Comparison of ENCODE assay signal across 26 cellular contexts in genomic region chr1:230629511-230629910, GRCh38. TPM values are rescaled to one million over a fixed set of nuclear protein-coding genes. Genes with fewer than 3 reads are reported as not detected.
DNase-seq lines count a peak whose midpoint lies in the region; ATAC-seq and TF ChIP-seq lines count a peak whose summit lies in the region.
"Had no signal": no experiment of that assay in that cellular context is flagged by ENCODE, and none has a peak within 500 bp of the region (broad histone marks: within the 10 kb centered on the region; RNA-seq: fewer than 3 reads in every experiment).

No MANE protein-coding gene starts in this region.

- no peak overlapping the region for H3K27ac Mint-ChIP-seq in endothelial cell (ENCODE audit: unreplicated experiment)
- H3K27ac Mint-ChIP-seq: CD4-positive, CD25-positive, alpha-beta regulatory T cell; GM23338; IgD-negative memory B cell had no signal

- TF ChIP-seq CTCF in SK-N-SH (IDR thresholded peaks at IDR 0.05) (no peak), epithelial cell of esophagus (IDR thresholded peaks at IDR 0.05; ENCODE audit: insufficient read depth, low read depth, low read length, missing control alignments) (no peak), endothelial cell (IDR thresholded peaks at IDR 0.05; ENCODE audit: unreplicated experiment) (no peak)

- H3K4me3 ChIP-seq in SK-N-SH (ENCODE audit: low read depth in 2 of 2, low read length in 1 of 2) (no peak overlapping the region), epithelial cell of esophagus (ENCODE audit: low read length) (no peak overlapping the region)
- H3K4me3 ChIP-seq: BLaER1, GM12878, GM23338, HAP-1 had no signal

- H3K9me3 ChIP-seq in SK-N-SH, result no peaks in the 10 kb centered on the region
- H3K9me3 ChIP-seq: BLaER1, HAP-1 had no signal

- no peaks in the 10 kb centered on the region for H3K9me2 ChIP-seq in SK-N-SH

- no peak overlapping the region for H3K27ac ChIP-seq in SK-N-SH (ENCODE audit: low read depth in 2 of 2, low read length in 1 of 2)
- H3K27ac ChIP-seq: BLaER1, KMS-11, RWPE1 had no signal

- POLR2A ChIA-PET in SK-N-SH (lab: Yijun Ruan, JAX), result no interaction called here

- H2AFZ ChIP-seq in SK-N-SH (ENCODE audit: low read depth), result no peak overlapping the region
- H2AFZ ChIP-seq: GM23338 had no signal

- TF ChIP-seq EP300 in SK-N-SH (IDR thresholded peaks at IDR 0.05; ENCODE audit: borderline replicate concordance in 1 of 2, low read depth in 1 of 2, low read length in 1 of 2), result no peak

- peak; percentile 2 for DNase-seq in EL
- DNase-seq in SK-N-SH, result no peak
- peak; percentile 35 for DNase-seq in epithelial cell of esophagus (ENCODE audit: low read depth)
- DNase-seq in kidney glomerular epithelial cell (lab: John Stamatoyannopoulos, UW), result peak; percentile 6
- DNase-seq in NCI-H774 (lab: John Stamatoyannopoulos, UW), result no peak
- no peak for DNase-seq in endothelial cell (ENCODE audit: low spot score)
- DNase-seq in activated CD8-positive, alpha-beta memory T cell treated with anti-CD3 and anti-CD28 coated beads, Interleukin-2, amount 50 U/mL, for 48 hours, result no peak
- DNase-seq: CD4-positive, CD25-positive, alpha-beta regulatory T cell; DMS53; GDM1; MM.1S; NCI-H1417; NCI-H1694; NCI-H2029 treated with DMSO at 0.1 percent for 48 hours; NCI-H446 treated with DMSO at 0.1 percent for 48 hours; NCI-H526; SHP77 treated with DMSO at 0.1 percent for 48 hours had no signal

- CTCF ChIA-PET in SK-N-SH (lab: Yijun Ruan, JAX), result no interaction called here

- H3K4me2 ChIP-seq in SK-N-SH, result no peak overlapping the region
- H3K4me2 ChIP-seq: BLaER1, GM23338, KMS-11 had no signal

- no peaks in the 10 kb centered on the region for H3K27me3 Mint-ChIP-seq in endothelial cell (ENCODE audit: unreplicated experiment)
- H3K27me3 Mint-ChIP-seq: IgD-negative memory B cell had no signal

- no peaks in the 10 kb centered on the region for H3K79me2 ChIP-seq in SK-N-SH (ENCODE audit: insufficient read depth)

- no peak for TF ChIP-seq RAD21 in SK-N-SH (IDR thresholded peaks at IDR 0.05; ENCODE audit: low read length)

- no peaks in the 10 kb centered on the region for H3K4me1 ChIP-seq in SK-N-SH (ENCODE audit: control insufficient read depth in 1 of 2, insufficient read depth in 2 of 2, low read depth in 1 of 2, low read length in 1 of 2)
- H3K4me1 ChIP-seq: BLaER1, HAP-1 had no signal

- H3K4me3 Mint-ChIP-seq in endothelial cell (ENCODE audit: unreplicated experiment), result no peak overlapping the region
- H3K4me3 Mint-ChIP-seq: CD4-positive, CD25-positive, alpha-beta regulatory T cell; GM23338; IgD-negative memory B cell had no signal

- ATAC-seq in HG02678 (IDR thresholded peaks at IDR 0.05; ENCODE audit: unreplicated experiment), result no peak
- ATAC-seq: GM12878, GM23338, Panc1 had no signal

- no peaks in the 10 kb centered on the region for H4K20me1 ChIP-seq in SK-N-SH (ENCODE audit: insufficient read depth)
- H4K20me1 ChIP-seq: BLaER1 had no signal

- H3K36me3 Mint-ChIP-seq in endothelial cell (ENCODE audit: low read depth, unreplicated experiment), result no peaks in the 10 kb centered on the region
- H3K36me3 Mint-ChIP-seq: CD4-positive, CD25-positive, alpha-beta regulatory T cell; IgD-negative memory B cell had no signal

- no peaks in the 10 kb centered on the region for H3K36me3 ChIP-seq in SK-N-SH (replicated peaks in 1 of 2; ENCODE audit: control insufficient read depth in 1 of 2, insufficient read depth in 2 of 2, low read length in 1 of 2)
- H3K36me3 ChIP-seq: BLaER1, HAP-1 had no signal

- peaks cover 5% of the 10 kb centered on the region for H3F3A ChIP-seq in SK-N-SH (replicated peaks; ENCODE audit: insufficient read depth)

- no peak overlapping the region for H3K9ac ChIP-seq in SK-N-SH
- H3K9ac ChIP-seq: BLaER1, KMS-11 had no signal

- no peaks in the 10 kb centered on the region for H3K27me3 ChIP-seq in SK-N-SH (ENCODE audit: insufficient read depth)
- H3K27me3 ChIP-seq: BLaER1 had no signal

- no peaks in the 10 kb centered on the region for H3K4me1 Mint-ChIP-seq in endothelial cell (ENCODE audit: unreplicated experiment)
- H3K4me1 Mint-ChIP-seq: CD4-positive, CD25-positive, alpha-beta regulatory T cell; IgD-negative memory B cell had no signal

- H3K9me3 Mint-ChIP-seq in endothelial cell (ENCODE audit: unreplicated experiment), result no peaks in the 10 kb centered on the region
- H3K9me3 Mint-ChIP-seq: GM23338, IgD-negative memory B cell had no signal

TF ChIP-seq in SK-N-SH, 30 proteins besides CTCF, POLR2A, EP300 and RAD21:
- TF ChIP-seq TCF12 (IDR thresholded peaks at IDR 0.05) (peak; percentile 40; the same call in 1 of the 2 replicates), CHD2 (IDR thresholded peaks at IDR 0.05; ENCODE audit: low read length, partially characterized antibody) (no peak), TAF1 (IDR thresholded peaks at IDR 0.05; ENCODE audit: borderline replicate concordance, low read depth, low read length) (no peak)

RNA-seq across cellular contexts. Expression of gene COG2, which starts 12.8 kb away (rescaled TPM):
- polyA plus RNA-seq in SK-N-SH (2012; rRNA removed), result 11.0 and 12.3 TPM in 2 replicates
- polyA plus RNA-seq in SK-N-SH (2012; cell fraction: cytosol; rRNA removed), result 12.4 TPM in 2 replicates
- polyA plus RNA-seq in SK-N-SH (2012; cell fraction: nucleus; rRNA removed), result 17.4 and 22.9 TPM in 2 replicates
- total RNA-seq in endothelial cell (ENCODE audit: unreplicated experiment), result 24.3 TPM

Comparison
In these comparisons a context has a peak if more than half of its experiments do, and no peak if none do; other contexts are left out.
1. DNase-seq: peak in EL (single experiment), epithelial cell of esophagus (single experiment) and kidney glomerular epithelial cell (single experiment); none in SK-N-SH (single experiment), NCI-H774 (single experiment), endothelial cell (single experiment) and activated CD8-positive, alpha-beta memory T cell treated with anti-CD3 and anti-CD28 coated beads, Interleukin-2, amount 50 U/mL, for 48 hours (single experiment).